In genomic region chr1:245377854-245378253, GRCh38 we compare ENCODE assay signal across 14 cellular contexts.
"Had no signal": no experiment of that assay in that cellular context is flagged by ENCODE, and none has a peak within 500 bp of the region (broad histone marks: within the 10 kb centered on the region; RNA-seq: fewer than 3 reads in every experiment).

No MANE protein-coding gene starts in this region.

- ATAC-seq: left colon, pancreas had no signal

- H3K4me3 Mint-ChIP-seq: activated B cell treated with CpG ODN at 0.5 μM for 24 hours; activated CD4-positive, alpha-beta T cell treated with anti-CD3 and anti-CD28 coated beads, Interleukin-2, amount 10 ng/mL, durations not matched to agents 24 days and 14 days; activated naive CD4-positive, alpha-beta T cell treated with anti-CD3 and anti-CD28 coated beads, Interleukin-2, amount 50 U/mL, for 24 hours; stimulated activated effector memory CD8-positive, alpha-beta T cell treated with anti-CD3 and anti-CD28 coated beads, Interleukin-12 subunit alpha, Interleukin-12 subunit beta, amount 100 ng/mL, for 72 hours; T-helper 1 cell treated with Interleukin-12 subunit alpha and Interleukin-12 subunit beta and Interleukin-4 antibody, amounts not matched to agents 30 μg/mL and 1 μg/mL, for 36 hours had no signal

- H3K36me3 ChIP-seq: pancreas, tibial artery, vagina had no signal

- H3K36me3 Mint-ChIP-seq: activated naive CD4-positive, alpha-beta T cell treated with anti-CD3 and anti-CD28 coated beads, Interleukin-2, amount 50 U/mL, for 24 hours; stimulated activated effector memory CD8-positive, alpha-beta T cell treated with anti-CD3 and anti-CD28 coated beads, Interleukin-12 subunit alpha, Interleukin-12 subunit beta, amount 100 ng/mL, for 72 hours had no signal

- DNase-seq: activated B cell treated with CpG ODN at 0.5 μM for 24 hours; activated effector memory CD4-positive, alpha-beta T cell treated with Interleukin-2 at 50 U/mL for 16 hours; anterior cingulate cortex; left colon; midbrain; pancreas; stimulated activated CD4-positive, alpha-beta T cell treated with anti-CD3 and anti-CD28 coated beads, Interleukin-12 subunit alpha, Interleukin-12 subunit beta, amount 100 ng/mL, for 4 hours; stimulated activated CD4-positive, alpha-beta T cell treated with anti-CD3 and anti-CD28 coated beads, Interleukin-2, amount 100 ng/mL, for 24 hours; tibial artery had no signal

- H3K4me1 Mint-ChIP-seq: activated B cell treated with CpG ODN at 0.5 μM for 24 hours; stimulated activated effector memory CD8-positive, alpha-beta T cell treated with anti-CD3 and anti-CD28 coated beads, Interleukin-12 subunit alpha, Interleukin-12 subunit beta, amount 100 ng/mL, for 72 hours had no signal

- H3K4me1 ChIP-seq: pancreas, tibial artery, vagina had no signal

- H3K4me3 ChIP-seq: pancreas, tibial artery, vagina had no signal

- H3K27me3 Mint-ChIP-seq: activated B cell treated with CpG ODN at 0.5 μM for 24 hours; activated CD4-positive, alpha-beta T cell treated with anti-CD3 and anti-CD28 coated beads, Interleukin-2, amount 10 ng/mL, durations not matched to agents 24 days and 14 days; activated naive CD4-positive, alpha-beta T cell treated with anti-CD3 and anti-CD28 coated beads, Interleukin-2, amount 50 U/mL, for 24 hours had no signal

- H3K27me3 ChIP-seq: pancreas, tibial artery, vagina had no signal

- H3K9me3 Mint-ChIP-seq: activated B cell treated with CpG ODN at 0.5 μM for 24 hours; activated CD4-positive, alpha-beta T cell treated with anti-CD3 and anti-CD28 coated beads, Interleukin-2, amount 10 ng/mL, durations not matched to agents 24 days and 14 days; activated naive CD4-positive, alpha-beta T cell treated with anti-CD3 and anti-CD28 coated beads, Interleukin-2, amount 50 U/mL, for 24 hours; stimulated activated effector memory CD8-positive, alpha-beta T cell treated with anti-CD3 and anti-CD28 coated beads, Interleukin-12 subunit alpha, Interleukin-12 subunit beta, amount 100 ng/mL, for 72 hours; T-helper 1 cell treated with Interleukin-12 subunit alpha and Interleukin-12 subunit beta and Interleukin-4 antibody, amounts not matched to agents 30 μg/mL and 1 μg/mL, for 36 hours had no signal

- H3K27ac ChIP-seq: pancreas, tibial artery, vagina had no signal

- H3K9me3 ChIP-seq: pancreas, tibial artery, vagina had no signal

- H3K27ac Mint-ChIP-seq: activated B cell treated with CpG ODN at 0.5 μM for 24 hours; activated naive CD4-positive, alpha-beta T cell treated with anti-CD3 and anti-CD28 coated beads, Interleukin-2, amount 50 U/mL, for 24 hours; stimulated activated effector memory CD8-positive, alpha-beta T cell treated with anti-CD3 and anti-CD28 coated beads, Interleukin-12 subunit alpha, Interleukin-12 subunit beta, amount 100 ng/mL, for 72 hours; T-helper 1 cell treated with Interleukin-12 subunit alpha and Interleukin-12 subunit beta and Interleukin-4 antibody, amounts not matched to agents 30 μg/mL and 1 μg/mL, for 36 hours had no signal
